9 cellular contexts compared by ENCODE assay signal in the genomic region with DNA sequence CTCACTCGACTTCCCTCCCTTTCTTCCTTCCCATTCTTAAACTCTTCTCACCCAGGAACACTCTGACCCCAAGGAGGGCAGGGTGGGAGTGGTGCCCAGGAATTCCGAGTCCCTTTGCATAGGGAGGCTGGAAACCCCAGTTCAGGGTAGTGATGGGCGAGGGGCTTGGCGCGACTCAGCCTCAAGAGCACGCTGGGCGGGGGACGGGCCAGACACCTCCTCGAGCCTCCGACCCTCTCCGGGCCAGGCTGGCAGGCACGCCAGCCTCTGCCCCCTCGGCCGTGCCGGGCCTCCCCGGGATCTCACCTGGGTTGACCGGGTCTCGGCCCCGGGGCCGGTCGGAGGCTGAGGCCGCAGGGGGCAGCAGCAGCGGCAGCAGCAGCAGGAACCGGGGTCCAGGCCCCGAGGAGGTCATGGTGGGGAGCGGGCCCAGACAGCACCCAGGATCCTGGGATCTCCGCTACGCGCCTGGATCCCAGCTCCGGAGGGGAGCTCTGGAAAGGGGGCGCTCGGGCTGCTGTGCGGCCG. TPM values are rescaled to one million over a fixed set of nuclear protein-coding genes. Genes with fewer than 3 reads are reported as not detected.
A peak's percentile ranks its signal among the peaks of the same experiment; 100 is the strongest.
DNase-seq lines count a peak whose midpoint lies in the region; ATAC-seq and TF ChIP-seq lines count a peak whose summit lies in the region.
"Had no signal": no experiment of that assay in that cellular context is flagged by ENCODE, and none has a peak within 500 bp of the region (broad histone marks: within the 10 kb centered on the region; RNA-seq: fewer than 3 reads in every experiment).

No MANE protein-coding gene starts in this region.

- peaks cover 37% of the 10 kb centered on the region for H3K36me3 Mint-ChIP-seq in activated naive CD4-positive, alpha-beta T cell treated with anti-CD3 and anti-CD28 coated beads, Interleukin-2, amount 10 ng/mL, durations not matched to agents 7 days and 5 days
- peaks cover 25 to 39% of the 10 kb centered on the region in 2 donors for H3K36me3 Mint-ChIP-seq in stimulated activated naive B cell treated with anti-CD40 and anti-IgM and Interleukin-4, amounts not matched to agents 10 μg/mL and 1 μg/mL and 100 μg/mL, for 72 hours

- no peaks in the 10 kb centered on the region for H3K27me3 Mint-ChIP-seq in activated naive CD4-positive, alpha-beta T cell treated with anti-CD3 and anti-CD28 coated beads, Interleukin-2, amount 10 ng/mL, durations not matched to agents 7 days and 5 days
- no peaks in the 10 kb centered on the region for H3K27me3 Mint-ChIP-seq in stimulated activated naive B cell treated with anti-CD40 and anti-IgM and Interleukin-4, amounts not matched to agents 10 μg/mL and 1 μg/mL and 100 μg/mL, for 72 hours

- no peaks in the 10 kb centered on the region for H3K27me3 ChIP-seq in cardiac muscle cell

- H3K27ac ChIP-seq in cardiac muscle cell = peak overlapping the region; percentile 67

- peaks cover 2% of the 10 kb centered on the region for H3K36me3 ChIP-seq in cardiac muscle cell

- H3K27ac Mint-ChIP-seq in activated naive CD4-positive, alpha-beta T cell treated with anti-CD3 and anti-CD28 coated beads, Interleukin-2, amount 10 ng/mL, durations not matched to agents 7 days and 5 days = peak overlapping the region; percentile 88
- H3K27ac Mint-ChIP-seq in stimulated activated naive B cell treated with anti-CD40 and anti-IgM and Interleukin-4, amounts not matched to agents 10 μg/mL and 1 μg/mL and 100 μg/mL, for 72 hours = peak overlapping the region; percentile 96

- CTCF ChIA-PET in activated naive CD4-positive, alpha-beta T cell treated with anti-CD3 and anti-CD28 coated beads, Interleukin-2, amount 10 ng/mL, durations not matched to agents 7 days and 5 days (lab: Charles Lee) = interaction anchor here (0.9 to 4.9 kb wide), 6 partner anchors 13 to 452 kb away, joined by 3 to 33 read pairs (median 4); a partner anchor contains a TSS

- H3K9me3 ChIP-seq in cardiac muscle cell (ENCODE audit: low read depth) = no peaks in the 10 kb centered on the region
- H3K9me3 ChIP-seq in iPS-18c (ENCODE audit: control insufficient read depth, insufficient read depth, low read length) = no peaks in the 10 kb centered on the region

- DNase-seq in cardiac muscle cell (ENCODE audit: low read depth in 1 of 2, low spot score in 1 of 2) = peak in 1 of 2 donors; percentile 22
- DNase-seq in Right ventricle myocardium superior = no peak
- no peak for DNase-seq in activated naive CD4-positive, alpha-beta T cell treated with anti-CD3 and anti-CD28 coated beads, Interleukin-2, amount 10 ng/mL, durations not matched to agents 7 days and 5 days
- DNase-seq in stimulated activated naive B cell treated with anti-CD40 and anti-IgM and Interleukin-4, amounts not matched to agents 10 μg/mL and 1 μg/mL and 100 μg/mL, for 72 hours = no peak
- DNase-seq in middle frontal gyrus (ENCODE audit: extremely low spot score, low spot score) = no peak
- DNase-seq in GM03348 (ENCODE audit: low spot score) = no peak

- peak overlapping the region; percentile 96 for H3K4me3 Mint-ChIP-seq in activated naive CD4-positive, alpha-beta T cell treated with anti-CD3 and anti-CD28 coated beads, Interleukin-2, amount 10 ng/mL, durations not matched to agents 7 days and 5 days
- H3K4me3 Mint-ChIP-seq in stimulated activated naive B cell treated with anti-CD40 and anti-IgM and Interleukin-4, amounts not matched to agents 10 μg/mL and 1 μg/mL and 100 μg/mL, for 72 hours = peak overlapping the region; percentile 92 to 98

- peak overlapping the region; percentile 90 for H3K4me3 ChIP-seq in cardiac muscle cell
- peak overlapping the region; percentile 91 for H3K4me3 ChIP-seq in iPS-18c (ENCODE audit: insufficient read depth, low read depth, low read length)

- intact Hi-C loops in Right ventricle myocardium superior (cut with DNase I) = loop anchor here (10.0 kb wide), 1 partner anchor 68 kb away; no protein-coding TSS in a partner anchor

- H3K4me1 Mint-ChIP-seq in activated naive CD4-positive, alpha-beta T cell treated with anti-CD3 and anti-CD28 coated beads, Interleukin-2, amount 10 ng/mL, durations not matched to agents 7 days and 5 days = peaks cover 42% of the 10 kb centered on the region
- H3K4me1 Mint-ChIP-seq in stimulated activated naive B cell treated with anti-CD40 and anti-IgM and Interleukin-4, amounts not matched to agents 10 μg/mL and 1 μg/mL and 100 μg/mL, for 72 hours = peaks cover 23 to 36% of the 10 kb centered on the region in 2 donors

- peak; percentile 24 for TF ChIP-seq CTCF in cardiac muscle cell (IDR thresholded peaks at IDR 0.05; ENCODE audit: low read depth, low read length)

- no peak for ATAC-seq in Right ventricle myocardium superior (ENCODE audit: poor library complexity)
- peak; percentile 17 for ATAC-seq in HG03159 (IDR thresholded peaks at IDR 0.05; ENCODE audit: unreplicated experiment)
- peak; percentile 16 to 19 for ATAC-seq in stimulated activated naive B cell treated with anti-CD40 and anti-IgM and Interleukin-4, amounts not matched to agents 10 μg/mL and 1 μg/mL and 100 μg/mL, for 72 hours (replicated peaks)

- H3K9me3 Mint-ChIP-seq in activated naive CD4-positive, alpha-beta T cell treated with anti-CD3 and anti-CD28 coated beads, Interleukin-2, amount 10 ng/mL, durations not matched to agents 7 days and 5 days = no peaks in the 10 kb centered on the region
- no peaks in the 10 kb centered on the region for H3K9me3 Mint-ChIP-seq in stimulated activated naive B cell treated with anti-CD40 and anti-IgM and Interleukin-4, amounts not matched to agents 10 μg/mL and 1 μg/mL and 100 μg/mL, for 72 hours

- H3K4me1 ChIP-seq in cardiac muscle cell (ENCODE audit: low read depth) = peaks cover 6% of the 10 kb centered on the region

RNA-seq across cellular contexts. Expression of a gene that starts 0.5 kb away (rescaled TPM):
- total RNA-seq in cardiac muscle cell (45.1 and 52.7 TPM in 2 replicates), Right ventricle myocardium superior (39.0 TPM)
- polyA plus RNA-seq in cardiac muscle cell = 67.9 and 73.1 TPM in 2 replicates

RNA-seq across cellular contexts. Expression of a gene that starts 1.0 kb away (rescaled TPM):
- total RNA-seq in cardiac muscle cell = 86.7 and 138 TPM in 2 replicates
- 93.4 and 109 TPM in 2 replicates for polyA plus RNA-seq in cardiac muscle cell
- total RNA-seq in Right ventricle myocardium superior = 58.2 TPM

RNA-seq across cellular contexts. Expression of a gene that starts 16.1 kb away (rescaled TPM):
- total RNA-seq in cardiac muscle cell (not detected in 2 replicates), Right ventricle myocardium superior (not detected)
- not detected in 2 replicates for polyA plus RNA-seq in cardiac muscle cell
- total RNA-seq: left cardiac atrium had no signal

RNA-seq across cellular contexts. Expression of a gene that starts 20.7 kb away (rescaled TPM):
- 2.7 and 4.3 TPM in 2 replicates for total RNA-seq in cardiac muscle cell
- 2.8 and 3.2 TPM in 2 replicates for polyA plus RNA-seq in cardiac muscle cell
- 2.2 TPM for total RNA-seq in Right ventricle myocardium superior

RNA-seq across cellular contexts. Expression of a gene that starts 28.0 kb away (rescaled TPM):
- 333 and 338 TPM in 2 replicates for total RNA-seq in cardiac muscle cell
- polyA plus RNA-seq in cardiac muscle cell = 266 and 283 TPM in 2 replicates
- 336 TPM for total RNA-seq in Right ventricle myocardium superior
